In genomic region chr17:63820963-63821561, GRCh38 we compare ENCODE assay signal across 3 cellular contexts.
A peak's percentile ranks its signal among the peaks of the same experiment; 100 is the strongest.
TF ChIP-seq lines count a peak whose summit lies in the region.

No MANE protein-coding gene starts in this region.

TF ChIP-seq in SK-N-SH, 30 proteins besides CTCF, POLR2A, EP300 and RAD21:
- TF ChIP-seq TAF1 (IDR thresholded peaks at IDR 0.05; ENCODE audit: borderline replicate concordance, low read depth, low read length) = no peak
- 0 out of 2 replicates have a peak, but pooled peaks have one; percentile 6 for TF ChIP-seq USF2 (IDR thresholded peaks at IDR 0.05; ENCODE audit: borderline replicate concordance, low read depth, low read length)
- peak; percentile 23 for TF ChIP-seq POLR2AphosphoS5 (IDR thresholded peaks at IDR 0.05; ENCODE audit: low read depth, low read length)

TF ChIP-seq in SK-N-SH treated with all-trans-retinoic acid at 6 μM for 48 hours, 23 proteins besides CTCF, POLR2A, EP300 and RAD21:
- TF ChIP-seq GLIS3 (CRISPR knock-in tag; IDR thresholded peaks at IDR 0.05) = no peak
TF ChIP-seq in SK-N-SH treated with all-trans-retinoic acid at 6 μM for 48 hours: peak in this region for 0.

TF ChIP-seq in HCT116, 20 proteins besides CTCF, POLR2A, EP300 and RAD21:
- TF ChIP-seq POLR2AphosphoS5 (IDR thresholded peaks at IDR 0.05; ENCODE audit: low read depth, low read length) (peak; percentile 32), FOSL1 (IDR thresholded peaks at IDR 0.05; ENCODE audit: low read depth) (no peak)
